Comparison of ENCODE assay signal across 12 cellular contexts in genomic region chr7:74525881-74526280, GRCh38.
DNase-seq lines count a peak whose midpoint lies in the region; ATAC-seq and TF ChIP-seq lines count a peak whose summit lies in the region.
"Had no signal": no experiment of that assay in that cellular context is flagged by ENCODE, and none has a peak within 500 bp of the region (broad histone marks: within the 10 kb centered on the region; RNA-seq: fewer than 3 reads in every experiment).

No MANE protein-coding gene starts in this region.

- H4K20me1 ChIP-seq in OCI-LY7 (ENCODE audit: insufficient read depth, low read length): no peaks in the 10 kb centered on the region

- POLR2A ChIA-PET in OCI-LY7 (lab: Charles Lee): interaction anchor here (0.6 to 1.2 kb wide), 3 partner anchors 65 to 443 kb away, joined by 3 to 4 read pairs (median 3); no protein-coding TSS in a partner anchor

- H3K4me2 ChIP-seq in OCI-LY7 (ENCODE audit: low read length): no peak overlapping the region

- peak overlapping the region; percentile 71 for H3K27ac Mint-ChIP-seq in type B pancreatic cell
- H3K27ac Mint-ChIP-seq: activated T-cell treated with anti-CD3 and anti-CD28 coated beads, Interleukin-2, amount 50 U/mL, for 72 hours had no signal

- H3K4me3 ChIP-seq in OCI-LY7 (ENCODE audit: low read depth, low read length, poor library complexity, severe bottlenecking) (no peak overlapping the region), iPS DF 6.9 (ENCODE audit: low read length) (no peak overlapping the region)

- peaks cover 4% of the 10 kb centered on the region for H3K9me3 Mint-ChIP-seq in type B pancreatic cell
- H3K9me3 Mint-ChIP-seq: activated T-cell treated with anti-CD3 and anti-CD28 coated beads, Interleukin-2, amount 50 U/mL, for 72 hours had no signal

- H3K4me1 Mint-ChIP-seq in type B pancreatic cell (ENCODE audit: unreplicated experiment): no peaks in the 10 kb centered on the region

- intact Hi-C loops in OCI-LY7 (cut with micrococcal nuclease; ENCODE audit: unreplicated experiment): no loop called here

- CTCF ChIA-PET in OCI-LY7 (lab: Charles Lee; ENCODE audit: unreplicated experiment): no interaction called here

- H3K9me3 ChIP-seq in OCI-LY7 (ENCODE audit: low read length) (no peaks in the 10 kb centered on the region), iPS DF 6.9 (ENCODE audit: control insufficient read depth, insufficient read depth, low read length) (no peaks in the 10 kb centered on the region)

- H3K36me3 ChIP-seq in OCI-LY7 (ENCODE audit: insufficient read depth, low read length) (no peaks in the 10 kb centered on the region), iPS DF 6.9 (ENCODE audit: control insufficient read depth, insufficient read depth, low read length) (peaks cover 11% of the 10 kb centered on the region; the same call in 1 of the 2 replicates)

- no peaks in the 10 kb centered on the region for H3K27me3 Mint-ChIP-seq in type B pancreatic cell

- H3K36me3 Mint-ChIP-seq in type B pancreatic cell: peaks cover 15% of the 10 kb centered on the region

- ATAC-seq in HG03469 (IDR thresholded peaks at IDR 0.05; ENCODE audit: unreplicated experiment): no peak
- ATAC-seq: activated T-cell treated with anti-CD3 and anti-CD28 coated beads, Interleukin-2, amount 50 U/mL, for 72 hours; left ventricle myocardium superior had no signal

- no CpG with 5 or more reads among the region's 7 CpGs for WGBS in iPS DF 6.9 (ENCODE audit: insufficient coverage, insufficient read length)

- no TSS peak for BruUV-seq in OCI-LY7 (replicated peaks; lab: Mats Ljungman, UMichigan)

- no peaks in the 10 kb centered on the region for H3K27me3 ChIP-seq in iPS DF 6.9 (ENCODE audit: control insufficient read depth, insufficient read depth, low read length)

- H3K9me2 ChIP-seq in OCI-LY7 (ENCODE audit: insufficient read depth, low read length): no peaks in the 10 kb centered on the region

- H3K27ac ChIP-seq in OCI-LY7 (ENCODE audit: low read depth, low read length, poor library complexity, severe bottlenecking) (no peak overlapping the region), iPS DF 6.9 (ENCODE audit: low read length) (no peak overlapping the region), substantia nigra (ENCODE audit: low read depth, low read length, poor library complexity, severe bottlenecking) (no peak overlapping the region)

- H3K79me2 ChIP-seq in OCI-LY7 (ENCODE audit: insufficient read depth, low read depth, low read length): no peaks in the 10 kb centered on the region

- DNase-seq in NCI-H1092 treated with DMSO at 0.1 percent for 48 hours (lab: John Stamatoyannopoulos, UW): peak; percentile 4
- DNase-seq in NCI-H1092 (lab: John Stamatoyannopoulos, UW): no peak
- peak; percentile 13 for DNase-seq in OCI-LY7 (ENCODE audit: low spot score)
- peak; percentile 48 for DNase-seq in iPS DF 6.9 (ENCODE audit: low read depth, low spot score)
- no peak for DNase-seq in type B pancreatic cell (ENCODE audit: extremely low spot score, unreplicated experiment)
- DNase-seq in stimulated activated CD4-positive, alpha-beta T cell treated with anti-CD3 and anti-CD28 coated beads, Interleukin-4, amount 100 ng/mL, for 4 hours: no peak
- DNase-seq in substantia nigra (lab: John Stamatoyannopoulos, UW): no peak
- DNase-seq: 8988T; activated T-cell treated with anti-CD3 and anti-CD28 coated beads, Interleukin-2, amount 50 U/mL, for 72 hours; DND-41; left ventricle myocardium superior had no signal

- no peak overlapping the region for H3K4me3 Mint-ChIP-seq in type B pancreatic cell
- H3K4me3 Mint-ChIP-seq: activated T-cell treated with anti-CD3 and anti-CD28 coated beads, Interleukin-2, amount 50 U/mL, for 72 hours had no signal

- TF ChIP-seq CTCF in OCI-LY7 (conservative IDR thresholded peaks at IDR 0.05; ENCODE audit: low read length) (no peak), type B pancreatic cell (conservative IDR thresholded peaks at IDR 0.05) (no peak)

- H2AFZ ChIP-seq in OCI-LY7 (ENCODE audit: low read length): no peak overlapping the region

- H3K4me1 ChIP-seq in OCI-LY7 (ENCODE audit: insufficient read depth, low read length, poor library complexity, severe bottlenecking): peaks cover 3% of the 10 kb centered on the region
- no peaks in the 10 kb centered on the region; the same call in 1 of the 2 replicates for H3K4me1 ChIP-seq in iPS DF 6.9 (ENCODE audit: control insufficient read depth, insufficient read depth, low read length)

Comparison
In these comparisons a context has a peak if more than half of its experiments do, and no peak if none do; other contexts are left out.
1. DNase-seq: peak in NCI-H1092 treated with DMSO at 0.1 percent for 48 hours (single experiment), OCI-LY7 (single experiment) and iPS DF 6.9 (single experiment); none in NCI-H1092 (single experiment), type B pancreatic cell (single experiment), stimulated activated CD4-positive, alpha-beta T cell treated with anti-CD3 and anti-CD28 coated beads, Interleukin-4, amount 100 ng/mL, for 4 hours (0 of 2) and substantia nigra (0 of 49).